In the genomic region with DNA sequence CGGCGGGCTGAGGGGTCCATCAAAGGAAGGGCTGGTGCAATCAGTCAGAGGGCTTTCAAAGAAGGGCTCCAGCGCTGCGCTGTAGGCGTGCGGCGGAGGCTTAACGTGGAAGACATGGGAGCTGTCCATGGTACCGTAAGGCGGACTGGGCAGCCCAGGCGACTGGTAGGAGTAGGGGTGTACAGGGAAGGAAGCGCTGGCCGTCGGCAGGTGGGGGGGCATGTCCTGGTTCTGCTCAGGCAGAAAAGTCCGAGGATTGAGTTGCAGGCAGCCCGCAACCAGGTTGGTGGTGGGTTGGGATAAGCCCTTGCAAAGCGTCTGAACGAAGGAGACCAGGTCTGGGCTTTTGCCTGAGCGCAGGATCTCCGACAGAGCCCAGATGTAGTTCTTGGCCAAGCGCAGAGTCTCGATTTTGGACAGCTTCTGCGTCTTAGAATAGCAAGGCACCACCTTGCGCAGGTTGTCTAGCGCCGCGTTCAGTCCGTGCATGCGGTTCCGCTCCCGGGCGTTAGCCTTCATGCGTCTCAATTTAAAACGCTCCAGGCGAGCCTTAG, we compare ENCODE assay signal across 1 cellular context.
A peak's percentile ranks its signal among the peaks of the same experiment; 100 is the strongest.
TF ChIP-seq lines count a peak whose summit lies in the region.

No MANE protein-coding gene starts in this region.

TF ChIP-seq in H1, 55 proteins besides CTCF, POLR2A, EP300 and RAD21:
- TF ChIP-seq TAF1 (IDR thresholded peaks at IDR 0.05; ENCODE audit: low read depth, low read length) (no peak), MAFK (IDR thresholded peaks at IDR 0.05; ENCODE audit: low read depth, low read length) (no peak), SIN3A (conservative IDR thresholded peaks at IDR 0.05 in 1 of 2, IDR thresholded peaks at IDR 0.05 in 1 of 2; ENCODE audit: low read depth in 1 of 2, low read length in 2 of 2) (peak; percentile 92 to 93; a peak in 3 of 4 replicates), RBBP5 (IDR thresholded peaks at IDR 0.05; ENCODE audit: borderline replicate concordance, low read depth, low read length) (no peak), KDM5A (IDR thresholded peaks at IDR 0.05; ENCODE audit: low read length) (no peak), TEAD4 (IDR thresholded peaks at IDR 0.05; ENCODE audit: low read depth, low read length) (no peak), POU5F1 (IDR thresholded peaks at IDR 0.05; ENCODE audit: low read depth, low read length) (no peak), YY1 (IDR thresholded peaks at IDR 0.05; ENCODE audit: low read depth, low read length) (peak; percentile 38; the same call in 1 of the 2 replicates), EZH2 (IDR thresholded peaks at IDR 0.05; ENCODE audit: low read depth, low read length, severe bottlenecking) (peak; percentile 75), NANOG (IDR thresholded peaks at IDR 0.05; ENCODE audit: insufficient read depth, low read depth, low read length, poor library complexity, severe bottlenecking) (no peak), CHD2 (IDR thresholded peaks at IDR 0.05; ENCODE audit: low read length) (no peak), HDAC6 (IDR thresholded peaks at IDR 0.05; ENCODE audit: low read depth, low read length) (no peak), CREB1 (IDR thresholded peaks at IDR 0.05) (0 out of 2 replicates have a peak, but pooled peaks have one; percentile 50), CHD1 (IDR thresholded peaks at IDR 0.05; ENCODE audit: low read depth, low read length) (no peak), CTBP2 (IDR thresholded peaks at IDR 0.05; ENCODE audit: borderline replicate concordance, insufficient read depth, insufficient read length, low read length) (peak; percentile 58), RNF2 (IDR thresholded peaks at IDR 0.05; ENCODE audit: borderline replicate concordance, low read depth, low read length, missing control alignments, poor library complexity, severe bottlenecking) (peak; percentile 93), HDAC2 (IDR thresholded peaks at IDR 0.05; ENCODE audit: borderline replicate concordance in 1 of 2, low read depth in 2 of 2, low read length in 2 of 2) (peak; percentile 60 to 69; a peak in 2 of 4 replicates), ZNF274 (IDR thresholded peaks at IDR 0.05; ENCODE audit: borderline replicate concordance, extremely low read depth, low read length) (no peak), SUZ12 (IDR thresholded peaks at IDR 0.05; ENCODE audit: low read length) (peak; percentile 69), RFX5 (IDR thresholded peaks at IDR 0.05; ENCODE audit: borderline replicate concordance, low read depth, low read length) (no peak), SRF (IDR thresholded peaks at IDR 0.05; ENCODE audit: low read depth, low read length) (no peak), SIRT6 (IDR thresholded peaks at IDR 0.05; ENCODE audit: low read length) (no peak), EGR1 (IDR thresholded peaks at IDR 0.05; ENCODE audit: borderline replicate concordance, low read depth, low read length) (no peak), GTF2F1 (IDR thresholded peaks at IDR 0.05; ENCODE audit: borderline replicate concordance, low read depth, low read length) (no peak), SP4 (IDR thresholded peaks at IDR 0.05; ENCODE audit: low read length) (no peak), CBX5 (IDR thresholded peaks at IDR 0.05; ENCODE audit: low read depth, low read length) (no peak), BACH1 (IDR thresholded peaks at IDR 0.05; ENCODE audit: low read length) (no peak), SP1 (IDR thresholded peaks at IDR 0.05; ENCODE audit: low read depth, low read length) (no peak), TBP (IDR thresholded peaks at IDR 0.05; ENCODE audit: low read depth, low read length) (no peak), JUND (IDR thresholded peaks at IDR 0.05; ENCODE audit: low read length) (no peak), ASH2L (IDR thresholded peaks at IDR 0.05; ENCODE audit: low read length) (no peak), SIX5 (IDR thresholded peaks at IDR 0.05; ENCODE audit: low read depth, low read length) (no peak), KDM1A (IDR thresholded peaks at IDR 0.05; ENCODE audit: borderline replicate concordance, low read length) (no peak), BCL11A (IDR thresholded peaks at IDR 0.05; ENCODE audit: low read depth in 2 of 2, low read length in 2 of 2) (no peak), POLR2AphosphoS5 (IDR thresholded peaks at IDR 0.05; ENCODE audit: low read depth, low read length) (no peak), JUN (IDR thresholded peaks at IDR 0.05; ENCODE audit: low read depth, low read length) (no peak), RXRA (IDR thresholded peaks at IDR 0.05; ENCODE audit: insufficient read depth, low read depth, low read length) (no peak), KDM4A (IDR thresholded peaks at IDR 0.05; ENCODE audit: low read depth, low read length, severe bottlenecking) (no peak), TCF12 (IDR thresholded peaks at IDR 0.05; ENCODE audit: low read depth, low read length) (no peak), BRCA1 (IDR thresholded peaks at IDR 0.05; ENCODE audit: low read depth, low read length) (no peak), CEBPB (IDR thresholded peaks at IDR 0.05; ENCODE audit: low read depth, low read length) (0 out of 2 replicates have a peak, but pooled peaks have one; percentile 24), SAP30 (IDR thresholded peaks at IDR 0.05; ENCODE audit: insufficient read depth, insufficient replicate concordance, low read length) (peak; percentile 83), FOSL1 (IDR thresholded peaks at IDR 0.05; ENCODE audit: insufficient read depth, low read depth, low read length) (no peak), TAF7 (optimal IDR thresholded peaks at IDR 0.05; ENCODE audit: borderline replicate concordance, low read depth, low read length) (no peak), NRF1 (IDR thresholded peaks at IDR 0.05; ENCODE audit: low read depth, low read length) (no peak), PHF8 (conservative IDR thresholded peaks at IDR 0.05; ENCODE audit: low read depth, low read length) (no peak), CBX8 (IDR thresholded peaks at IDR 0.05; ENCODE audit: borderline replicate concordance, low read depth, low read length) (no peak), SP2 (IDR thresholded peaks at IDR 0.05; ENCODE audit: low read length) (no peak), GABPA (IDR thresholded peaks at IDR 0.05; ENCODE audit: borderline replicate concordance, insufficient read depth, low read length) (no peak)
- TF ChIP-seq, protein P1, sequence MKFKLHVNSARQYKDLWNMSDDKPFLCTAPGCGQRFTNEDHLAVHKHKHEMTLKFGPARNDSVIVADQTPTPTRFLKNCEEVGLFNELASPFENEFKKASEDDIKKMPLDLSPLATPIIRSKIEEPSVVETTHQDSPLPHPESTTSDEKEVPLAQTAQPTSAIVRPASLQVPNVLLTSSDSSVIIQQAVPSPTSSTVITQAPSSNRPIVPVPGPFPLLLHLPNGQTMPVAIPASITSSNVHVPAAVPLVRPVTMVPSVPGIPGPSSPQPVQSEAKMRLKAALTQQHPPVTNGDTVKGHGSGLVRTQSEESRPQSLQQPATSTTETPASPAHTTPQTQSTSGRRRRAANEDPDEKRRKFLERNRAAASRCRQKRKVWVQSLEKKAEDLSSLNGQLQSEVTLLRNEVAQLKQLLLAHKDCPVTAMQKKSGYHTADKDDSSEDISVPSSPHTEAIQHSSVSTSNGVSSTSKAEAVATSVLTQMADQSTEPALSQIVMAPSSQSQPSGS (IDR thresholded peaks at IDR 0.05; ENCODE audit: low read length) = no peak
- TF ChIP-seq, protein P2, sequence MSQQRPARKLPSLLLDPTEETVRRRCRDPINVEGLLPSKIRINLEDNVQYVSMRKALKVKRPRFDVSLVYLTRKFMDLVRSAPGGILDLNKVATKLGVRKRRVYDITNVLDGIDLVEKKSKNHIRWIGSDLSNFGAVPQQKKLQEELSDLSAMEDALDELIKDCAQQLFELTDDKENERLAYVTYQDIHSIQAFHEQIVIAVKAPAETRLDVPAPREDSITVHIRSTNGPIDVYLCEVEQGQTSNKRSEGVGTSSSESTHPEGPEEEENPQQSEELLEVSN (IDR thresholded peaks at IDR 0.05) = no peak
- TF ChIP-seq, protein P3, sequence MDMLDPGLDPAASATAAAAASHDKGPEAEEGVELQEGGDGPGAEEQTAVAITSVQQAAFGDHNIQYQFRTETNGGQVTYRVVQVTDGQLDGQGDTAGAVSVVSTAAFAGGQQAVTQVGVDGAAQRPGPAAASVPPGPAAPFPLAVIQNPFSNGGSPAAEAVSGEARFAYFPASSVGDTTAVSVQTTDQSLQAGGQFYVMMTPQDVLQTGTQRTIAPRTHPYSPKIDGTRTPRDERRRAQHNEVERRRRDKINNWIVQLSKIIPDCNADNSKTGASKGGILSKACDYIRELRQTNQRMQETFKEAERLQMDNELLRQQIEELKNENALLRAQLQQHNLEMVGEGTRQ (IDR thresholded peaks at IDR 0.05; ENCODE audit: low read length) = no peak
- TF ChIP-seq, protein P4, sequence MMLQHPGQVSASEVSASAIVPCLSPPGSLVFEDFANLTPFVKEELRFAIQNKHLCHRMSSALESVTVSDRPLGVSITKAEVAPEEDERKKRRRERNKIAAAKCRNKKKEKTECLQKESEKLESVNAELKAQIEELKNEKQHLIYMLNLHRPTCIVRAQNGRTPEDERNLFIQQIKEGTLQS (IDR thresholded peaks at IDR 0.05; ENCODE audit: insufficient read depth, low read depth, low read length) = no peak
- TF ChIP-seq, protein P5, sequence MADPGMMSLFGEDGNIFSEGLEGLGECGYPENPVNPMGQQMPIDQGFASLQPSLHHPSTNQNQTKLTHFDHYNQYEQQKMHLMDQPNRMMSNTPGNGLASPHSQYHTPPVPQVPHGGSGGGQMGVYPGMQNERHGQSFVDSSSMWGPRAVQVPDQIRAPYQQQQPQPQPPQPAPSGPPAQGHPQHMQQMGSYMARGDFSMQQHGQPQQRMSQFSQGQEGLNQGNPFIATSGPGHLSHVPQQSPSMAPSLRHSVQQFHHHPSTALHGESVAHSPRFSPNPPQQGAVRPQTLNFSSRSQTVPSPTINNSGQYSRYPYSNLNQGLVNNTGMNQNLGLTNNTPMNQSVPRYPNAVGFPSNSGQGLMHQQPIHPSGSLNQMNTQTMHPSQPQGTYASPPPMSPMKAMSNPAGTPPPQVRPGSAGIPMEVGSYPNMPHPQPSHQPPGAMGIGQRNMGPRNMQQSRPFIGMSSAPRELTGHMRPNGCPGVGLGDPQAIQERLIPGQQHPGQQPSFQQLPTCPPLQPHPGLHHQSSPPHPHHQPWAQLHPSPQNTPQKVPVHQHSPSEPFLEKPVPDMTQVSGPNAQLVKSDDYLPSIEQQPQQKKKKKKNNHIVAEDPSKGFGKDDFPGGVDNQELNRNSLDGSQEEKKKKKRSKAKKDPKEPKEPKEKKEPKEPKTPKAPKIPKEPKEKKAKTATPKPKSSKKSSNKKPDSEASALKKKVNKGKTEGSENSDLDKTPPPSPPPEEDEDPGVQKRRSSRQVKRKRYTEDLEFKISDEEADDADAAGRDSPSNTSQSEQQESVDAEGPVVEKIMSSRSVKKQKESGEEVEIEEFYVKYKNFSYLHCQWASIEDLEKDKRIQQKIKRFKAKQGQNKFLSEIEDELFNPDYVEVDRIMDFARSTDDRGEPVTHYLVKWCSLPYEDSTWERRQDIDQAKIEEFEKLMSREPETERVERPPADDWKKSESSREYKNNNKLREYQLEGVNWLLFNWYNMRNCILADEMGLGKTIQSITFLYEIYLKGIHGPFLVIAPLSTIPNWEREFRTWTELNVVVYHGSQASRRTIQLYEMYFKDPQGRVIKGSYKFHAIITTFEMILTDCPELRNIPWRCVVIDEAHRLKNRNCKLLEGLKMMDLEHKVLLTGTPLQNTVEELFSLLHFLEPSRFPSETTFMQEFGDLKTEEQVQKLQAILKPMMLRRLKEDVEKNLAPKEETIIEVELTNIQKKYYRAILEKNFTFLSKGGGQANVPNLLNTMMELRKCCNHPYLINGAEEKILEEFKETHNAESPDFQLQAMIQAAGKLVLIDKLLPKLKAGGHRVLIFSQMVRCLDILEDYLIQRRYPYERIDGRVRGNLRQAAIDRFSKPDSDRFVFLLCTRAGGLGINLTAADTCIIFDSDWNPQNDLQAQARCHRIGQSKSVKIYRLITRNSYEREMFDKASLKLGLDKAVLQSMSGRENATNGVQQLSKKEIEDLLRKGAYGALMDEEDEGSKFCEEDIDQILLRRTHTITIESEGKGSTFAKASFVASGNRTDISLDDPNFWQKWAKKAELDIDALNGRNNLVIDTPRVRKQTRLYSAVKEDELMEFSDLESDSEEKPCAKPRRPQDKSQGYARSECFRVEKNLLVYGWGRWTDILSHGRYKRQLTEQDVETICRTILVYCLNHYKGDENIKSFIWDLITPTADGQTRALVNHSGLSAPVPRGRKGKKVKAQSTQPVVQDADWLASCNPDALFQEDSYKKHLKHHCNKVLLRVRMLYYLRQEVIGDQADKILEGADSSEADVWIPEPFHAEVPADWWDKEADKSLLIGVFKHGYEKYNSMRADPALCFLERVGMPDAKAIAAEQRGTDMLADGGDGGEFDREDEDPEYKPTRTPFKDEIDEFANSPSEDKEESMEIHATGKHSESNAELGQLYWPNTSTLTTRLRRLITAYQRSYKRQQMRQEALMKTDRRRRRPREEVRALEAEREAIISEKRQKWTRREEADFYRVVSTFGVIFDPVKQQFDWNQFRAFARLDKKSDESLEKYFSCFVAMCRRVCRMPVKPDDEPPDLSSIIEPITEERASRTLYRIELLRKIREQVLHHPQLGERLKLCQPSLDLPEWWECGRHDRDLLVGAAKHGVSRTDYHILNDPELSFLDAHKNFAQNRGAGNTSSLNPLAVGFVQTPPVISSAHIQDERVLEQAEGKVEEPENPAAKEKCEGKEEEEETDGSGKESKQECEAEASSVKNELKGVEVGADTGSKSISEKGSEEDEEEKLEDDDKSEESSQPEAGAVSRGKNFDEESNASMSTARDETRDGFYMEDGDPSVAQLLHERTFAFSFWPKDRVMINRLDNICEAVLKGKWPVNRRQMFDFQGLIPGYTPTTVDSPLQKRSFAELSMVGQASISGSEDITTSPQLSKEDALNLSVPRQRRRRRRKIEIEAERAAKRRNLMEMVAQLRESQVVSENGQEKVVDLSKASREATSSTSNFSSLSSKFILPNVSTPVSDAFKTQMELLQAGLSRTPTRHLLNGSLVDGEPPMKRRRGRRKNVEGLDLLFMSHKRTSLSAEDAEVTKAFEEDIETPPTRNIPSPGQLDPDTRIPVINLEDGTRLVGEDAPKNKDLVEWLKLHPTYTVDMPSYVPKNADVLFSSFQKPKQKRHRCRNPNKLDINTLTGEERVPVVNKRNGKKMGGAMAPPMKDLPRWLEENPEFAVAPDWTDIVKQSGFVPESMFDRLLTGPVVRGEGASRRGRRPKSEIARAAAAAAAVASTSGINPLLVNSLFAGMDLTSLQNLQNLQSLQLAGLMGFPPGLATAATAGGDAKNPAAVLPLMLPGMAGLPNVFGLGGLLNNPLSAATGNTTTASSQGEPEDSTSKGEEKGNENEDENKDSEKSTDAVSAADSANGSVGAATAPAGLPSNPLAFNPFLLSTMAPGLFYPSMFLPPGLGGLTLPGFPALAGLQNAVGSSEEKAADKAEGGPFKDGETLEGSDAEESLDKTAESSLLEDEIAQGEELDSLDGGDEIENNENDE (IDR thresholded peaks at IDR 0.05; ENCODE audit: insufficient replicate concordance, low read length) = no peak
- TF ChIP-seq, protein P6, sequence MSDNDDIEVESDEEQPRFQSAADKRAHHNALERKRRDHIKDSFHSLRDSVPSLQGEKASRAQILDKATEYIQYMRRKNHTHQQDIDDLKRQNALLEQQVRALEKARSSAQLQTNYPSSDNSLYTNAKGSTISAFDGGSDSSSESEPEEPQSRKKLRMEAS (IDR thresholded peaks at IDR 0.05) = peak; percentile 87
